ENCODE assay signal across 13 cellular contexts in the genomic region with DNA sequence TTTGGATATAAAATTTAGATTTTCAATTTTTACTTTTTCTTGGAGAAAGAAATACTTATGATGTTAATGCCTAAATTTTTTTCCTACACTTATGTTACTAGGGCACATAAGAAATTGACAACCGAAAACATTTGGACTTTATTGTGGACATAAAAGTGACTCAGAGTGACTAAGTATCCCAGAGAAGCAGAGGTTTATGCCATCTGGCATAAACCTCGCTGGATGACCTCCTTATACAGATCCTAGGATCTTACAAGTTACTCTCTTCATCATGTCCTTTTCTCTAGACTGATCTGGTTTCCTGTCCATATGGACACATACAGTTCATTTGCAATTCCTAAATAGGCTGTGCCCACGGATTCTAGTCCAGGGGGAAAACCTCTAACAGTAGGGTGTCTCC.
A peak's percentile ranks its signal among the peaks of the same experiment; 100 is the strongest.
DNase-seq lines count a peak whose midpoint lies in the region; ATAC-seq and TF ChIP-seq lines count a peak whose summit lies in the region.
"Had no signal": no experiment of that assay in that cellular context is flagged by ENCODE, and none has a peak within 500 bp of the region (broad histone marks: within the 10 kb centered on the region; RNA-seq: fewer than 3 reads in every experiment).

No MANE protein-coding gene starts in this region.

- H3K4me1 Mint-ChIP-seq in chondrocyte (ENCODE audit: low read depth) = peaks cover 28% of the 10 kb centered on the region
- H3K4me1 Mint-ChIP-seq: B cell had no signal

- TF ChIP-seq CTCF in AG09309 (IDR thresholded peaks at IDR 0.05; ENCODE audit: control insufficient read depth, insufficient read depth, low read depth, low read length, missing control alignments) (no peak), chondrocyte (IDR thresholded peaks at IDR 0.05) (no peak), omental fat pad (IDR thresholded peaks at IDR 0.05) (no peak)

- ATAC-seq in omental fat pad (ENCODE audit: low FRiP score) (peak; percentile 66), GM21515 (IDR thresholded peaks at IDR 0.05; ENCODE audit: unreplicated experiment) (no peak)
- ATAC-seq: upper lobe of right lung had no signal

- peak overlapping the region; percentile 59 for H3K27ac Mint-ChIP-seq in chondrocyte (ENCODE audit: unreplicated experiment)
- H3K27ac Mint-ChIP-seq: B cell had no signal

- H3K4me3 ChIP-seq in AG09309 (ENCODE audit: control insufficient read depth, low read depth, low read length) = no peak overlapping the region
- H3K4me3 ChIP-seq: upper lobe of right lung had no signal

- H3K9me3 Mint-ChIP-seq in chondrocyte (ENCODE audit: low read depth) = no peaks in the 10 kb centered on the region

- DNase-seq in AG09309 (ENCODE audit: low read depth) = peak; percentile 13
- peak; percentile 29 for DNase-seq in M059J (ENCODE audit: low read depth)
- no peak for DNase-seq in chondrocyte (ENCODE audit: low spot score)
- no peak for DNase-seq in omental fat pad (ENCODE audit: low spot score)
- no peak for DNase-seq in T1000 (lab: John Stamatoyannopoulos, UW)
- DNase-seq in inferior parietal cortex (ENCODE audit: extremely low spot score) = no peak
- no peak for DNase-seq in Ammon's horn (ENCODE audit: low spot score)
- DNase-seq: activated CD8-positive, alpha-beta memory T cell treated with anti-CD3 and anti-CD28 coated beads, Interleukin-2, amount 50 U/mL, for 4 hours; DND-41; effector memory CD4-positive, alpha-beta T cell; upper lobe of right lung had no signal

- peaks cover 3% of the 10 kb centered on the region for H3K36me3 Mint-ChIP-seq in chondrocyte (ENCODE audit: low read depth)

- H3K27me3 Mint-ChIP-seq in chondrocyte (ENCODE audit: low read depth) = no peaks in the 10 kb centered on the region

- H3K4me3 Mint-ChIP-seq in chondrocyte (ENCODE audit: unreplicated experiment) = no peak overlapping the region
- H3K4me3 Mint-ChIP-seq: B cell had no signal

Comparison
In these comparisons a context has a peak if more than half of its experiments do, and no peak if none do; other contexts are left out.
1. DNase-seq: peak in AG09309 (single experiment) and M059J (single experiment); none in chondrocyte (single experiment), omental fat pad (single experiment), T1000 (single experiment), inferior parietal cortex (single experiment) and Ammon's horn (single experiment).